9 cellular contexts compared by ENCODE assay signal in the genomic region with DNA sequence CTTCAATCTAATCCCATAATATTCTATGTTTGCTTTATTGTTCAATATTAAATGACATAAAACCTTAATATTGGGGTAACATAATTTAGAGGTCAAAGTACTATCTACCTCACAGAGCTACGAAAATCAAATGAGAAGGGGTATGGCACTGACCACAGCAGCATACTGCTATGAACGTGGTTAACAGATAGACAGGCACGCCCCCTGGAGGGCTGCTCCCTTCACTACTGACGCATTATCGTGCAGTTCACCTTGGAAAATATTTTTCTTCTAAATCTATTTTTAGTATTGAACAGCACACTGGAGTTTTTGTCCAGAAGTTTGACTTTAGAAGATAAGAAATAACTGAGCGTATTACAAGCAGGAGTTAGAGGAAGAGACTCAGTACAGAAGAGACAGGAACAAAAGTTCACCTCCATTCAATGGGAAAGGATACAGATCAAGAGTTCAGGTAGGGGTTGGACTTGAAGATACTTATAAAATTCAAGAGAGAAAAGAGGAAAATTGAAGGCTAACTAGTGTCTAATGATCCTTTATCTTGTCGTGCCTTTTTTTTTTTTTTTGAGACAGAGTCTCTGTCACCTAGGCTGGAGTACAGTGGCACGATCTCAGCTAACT. TPM values are rescaled to one million over a fixed set of nuclear protein-coding genes. Genes with fewer than 3 reads are reported as not detected.
DNase-seq lines count a peak whose midpoint lies in the region; ATAC-seq and TF ChIP-seq lines count a peak whose summit lies in the region.
"Had no signal": no experiment of that assay in that cellular context is flagged by ENCODE, and none has a peak within 500 bp of the region (broad histone marks: within the 10 kb centered on the region; RNA-seq: fewer than 3 reads in every experiment).

No MANE protein-coding gene starts in this region.

- WGBS in testis, 2 donors, result 30 to 38% methylated on average over 8 of the region's 8 CpGs

- DNase-seq in DMS 273 (lab: John Stamatoyannopoulos, UW; ENCODE audit: unreplicated experiment), result peak; percentile 31
- DNase-seq in DMS 273 treated with DMSO at 0.1 percent for 48 hours (lab: John Stamatoyannopoulos, UW), result no peak
- DNase-seq in HT-29 (ENCODE audit: low spot score), result peak; percentile 84
- DNase-seq in SW480 (ENCODE audit: low spot score), result peak; percentile 14
- DNase-seq in colonic mucosa, result peak; percentile 61
- peak; percentile 70 for DNase-seq in lower lobe of right lung
- peak; percentile 91 for DNase-seq in testis

- ATAC-seq in GM21528 (IDR thresholded peaks at IDR 0.05; ENCODE audit: low FRiP score, unreplicated experiment) (peak; percentile 91), lower lobe of right lung (peak; percentile 82 to 87)

- H3K27ac ChIP-seq in colonic mucosa (no peak overlapping the region), lower lobe of right lung (no peak overlapping the region), testis (peak overlapping the region; percentile 27 to 46)
- H3K27ac ChIP-seq: BLaER1 had no signal

- H3K9ac ChIP-seq in colonic mucosa (ENCODE audit: low read depth in 2 of 2, low read length in 2 of 2), result no peak overlapping the region
- H3K9ac ChIP-seq: BLaER1 had no signal

- H3K27me3 ChIP-seq in colonic mucosa (no peaks in the 10 kb centered on the region), lower lobe of right lung (ENCODE audit: low read depth) (no peaks in the 10 kb centered on the region), testis (no peaks in the 10 kb centered on the region)
- H3K27me3 ChIP-seq: BLaER1 had no signal

- TF ChIP-seq POLR2A in testis (IDR thresholded peaks at IDR 0.05), result no peak

- H3K36me3 ChIP-seq in colonic mucosa (no peaks in the 10 kb centered on the region), lower lobe of right lung (no peaks in the 10 kb centered on the region), testis (ENCODE audit: low read depth, missing control alignments) (no peaks in the 10 kb centered on the region)
- H3K36me3 ChIP-seq: BLaER1 had no signal

- H3K4me1 ChIP-seq in colonic mucosa (no peaks in the 10 kb centered on the region), lower lobe of right lung (no peaks in the 10 kb centered on the region), testis (no peaks in the 10 kb centered on the region)
- H3K4me1 ChIP-seq: BLaER1 had no signal

- TF ChIP-seq CTCF in colonic mucosa (IDR thresholded peaks at IDR 0.05) (peak; percentile 67), lower lobe of right lung (IDR thresholded peaks at IDR 0.05) (peak; percentile 66), testis (IDR thresholded peaks at IDR 0.05) (peak; percentile 44 to 70 (median 59))

- intact Hi-C loops in colonic mucosa (cut with DNase I) (loop anchor here (5.0 kb wide), 1 partner anchor 372 kb away; no protein-coding TSS in a partner anchor), lower lobe of right lung (cut with DNase I) (no loop called here), testis (cut with DNase I; ENCODE audit: low total_unique reads) (no loop called here)

- H3K9me3 ChIP-seq in colonic mucosa, result no peaks in the 10 kb centered on the region
- H3K9me3 ChIP-seq in lower lobe of right lung, result no peaks in the 10 kb centered on the region
- H3K9me3 ChIP-seq in testis, result no peaks in the 10 kb centered on the region
- H3K9me3 ChIP-seq: BLaER1 had no signal

- H3K4me3 ChIP-seq in colonic mucosa (no peak overlapping the region), lower lobe of right lung (no peak overlapping the region), testis (no peak overlapping the region)
- H3K4me3 ChIP-seq: BLaER1 had no signal

RNA-seq across cellular contexts. Expression of a gene that starts 22.7 kb away (rescaled TPM):
- total RNA-seq in HT-29 (2014; rRNA removed; shearing (Covaris generic)), result not detected in 2 replicates
- total RNA-seq in colonic mucosa (1 to 10 TPM; 2.3 to 6.4 TPM), lower lobe of right lung (14.7 TPM), testis (10 to 100 TPM; 24.7 to 32.4 TPM)
- 3.0 TPM for polyA plus RNA-seq in testis (ENCODE audit: insufficient read depth, low read depth, low replicate concordance)

Comparison
In these comparisons a context has a peak if more than half of its experiments do, and no peak if none do; other contexts are left out.
1. H3K27ac ChIP-seq: peak in testis (2 of 2); none in colonic mucosa (single experiment) and lower lobe of right lung (single experiment).
2. Peak in every context shown above with its lines, with median percentiles within 50 percentile points of each other: CTCF ChIP-seq.